In genomic region chr12:23950775-23951391, GRCh38 we compare ENCODE assay signal across 1 cellular context.
TF ChIP-seq lines count a peak whose summit lies in the region.

No MANE protein-coding gene starts in this region.

TF ChIP-seq in GM12878, 131 proteins besides CTCF, POLR2A, EP300 and RAD21 (continued from another document):
- TF ChIP-seq RELB (IDR thresholded peaks at IDR 0.05; ENCODE audit: low read depth): no peak
- no peak for TF ChIP-seq ZNF622 (IDR thresholded peaks at IDR 0.05)
- no peak for TF ChIP-seq ELK1 (IDR thresholded peaks at IDR 0.05; ENCODE audit: low read depth, low read length)
- TF ChIP-seq PKNOX1 (IDR thresholded peaks at IDR 0.05): no peak
- TF ChIP-seq IRF5 (IDR thresholded peaks at IDR 0.05; ENCODE audit: borderline replicate concordance): no peak
- TF ChIP-seq TBL1XR1 (IDR thresholded peaks at IDR 0.05; ENCODE audit: low read depth, low read length): no peak
- TF ChIP-seq POLR2AphosphoS2 (IDR thresholded peaks at IDR 0.05; ENCODE audit: low read depth, low read length): no peak
- TF ChIP-seq ETV6 (conservative IDR thresholded peaks at IDR 0.05 in 1 of 2, IDR thresholded peaks at IDR 0.05 in 1 of 2; ENCODE audit: borderline replicate concordance in 1 of 2, low read depth in 1 of 2): no peak
- no peak for TF ChIP-seq CEBPB (IDR thresholded peaks at IDR 0.05; ENCODE audit: borderline replicate concordance in 1 of 2, low read depth in 2 of 2, low read length in 2 of 2)
- no peak for TF ChIP-seq SRF (IDR thresholded peaks at IDR 0.05; ENCODE audit: low read depth in 2 of 2, low read length in 2 of 2)
- no peak for TF ChIP-seq MEF2A (IDR thresholded peaks at IDR 0.05; ENCODE audit: insufficient read depth, low read depth, low read length)
